1 cellular context compared by ENCODE assay signal in the genomic region with DNA sequence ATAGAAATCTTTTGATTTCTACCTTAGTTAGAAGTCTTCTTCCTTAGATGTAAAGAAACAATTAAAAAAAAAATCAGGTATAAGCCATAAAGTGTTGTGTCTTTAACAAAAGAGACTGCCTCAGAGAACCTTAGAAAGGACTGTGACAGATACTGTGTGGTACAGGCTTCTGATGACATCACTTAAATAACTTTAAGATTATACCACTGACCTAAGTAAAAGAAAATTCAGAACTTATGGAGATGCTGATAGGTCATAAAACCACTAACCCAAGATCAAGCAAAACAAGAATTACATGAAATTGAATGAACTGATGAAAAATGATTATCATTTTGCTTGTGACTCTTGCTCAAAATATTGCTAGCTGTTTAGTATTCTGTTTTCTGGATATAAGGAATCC.
TF ChIP-seq lines count a peak whose summit lies in the region.

No MANE protein-coding gene starts in this region.

TF ChIP-seq in IMR-90, 13 proteins besides CTCF, POLR2A, EP300 and RAD21 (continued from another document):
- TF ChIP-seq, protein P1, sequence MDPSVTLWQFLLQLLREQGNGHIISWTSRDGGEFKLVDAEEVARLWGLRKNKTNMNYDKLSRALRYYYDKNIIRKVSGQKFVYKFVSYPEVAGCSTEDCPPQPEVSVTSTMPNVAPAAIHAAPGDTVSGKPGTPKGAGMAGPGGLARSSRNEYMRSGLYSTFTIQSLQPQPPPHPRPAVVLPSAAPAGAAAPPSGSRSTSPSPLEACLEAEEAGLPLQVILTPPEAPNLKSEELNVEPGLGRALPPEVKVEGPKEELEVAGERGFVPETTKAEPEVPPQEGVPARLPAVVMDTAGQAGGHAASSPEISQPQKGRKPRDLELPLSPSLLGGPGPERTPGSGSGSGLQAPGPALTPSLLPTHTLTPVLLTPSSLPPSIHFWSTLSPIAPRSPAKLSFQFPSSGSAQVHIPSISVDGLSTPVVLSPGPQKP (IDR thresholded peaks at IDR 0.05; ENCODE audit: borderline replicate concordance, low read depth, low read length), result no peak
- no peak for TF ChIP-seq BHLHE40 (IDR thresholded peaks at IDR 0.05; ENCODE audit: low read depth, low read length)
- no peak for TF ChIP-seq MAZ (IDR thresholded peaks at IDR 0.05; ENCODE audit: borderline replicate concordance, low read depth, low read length)
- no peak for TF ChIP-seq CHD1 (IDR thresholded peaks at IDR 0.05; ENCODE audit: low read depth, low read length)
- TF ChIP-seq CEBPB (IDR thresholded peaks at IDR 0.05; ENCODE audit: low read depth, low read length), result no peak
- TF ChIP-seq FOS (IDR thresholded peaks at IDR 0.05; ENCODE audit: low read depth, low read length), result no peak
